Comparison of ENCODE assay signal across 24 cellular contexts in the genomic region with DNA sequence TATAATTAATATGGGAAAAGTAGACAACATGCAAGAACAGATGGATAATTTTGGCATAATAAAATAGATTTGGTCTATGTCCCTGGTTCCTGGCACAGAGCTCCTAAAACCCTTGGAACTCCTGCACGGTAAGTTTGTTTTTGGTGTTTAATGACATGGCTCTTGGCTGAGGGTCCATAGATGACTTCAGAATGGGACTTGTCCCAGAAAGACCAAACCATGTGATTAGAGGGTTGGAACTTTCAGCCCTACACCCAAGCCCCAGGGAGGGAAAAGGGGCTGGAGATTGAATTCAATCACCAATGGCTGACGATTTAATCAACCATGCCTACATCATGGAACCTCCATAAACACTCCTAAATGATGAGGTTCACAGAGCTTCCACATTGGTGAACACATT.
"Had no signal": no experiment of that assay in that cellular context is flagged by ENCODE, and none has a peak within 500 bp of the region (broad histone marks: within the 10 kb centered on the region; RNA-seq: fewer than 3 reads in every experiment).

No MANE protein-coding gene starts in this region.

- FAIRE-seq: astrocyte had no signal

- H3K4me1 ChIP-seq: Peyer's patch had no signal

- H3K36me3 ChIP-seq: Peyer's patch had no signal

- H3K27me3 ChIP-seq: Peyer's patch had no signal

- H3K4me3 ChIP-seq: Peyer's patch had no signal

- DNase-seq: activated CD4-positive, alpha-beta T cell treated with anti-CD3 and anti-CD28 coated beads, Interleukin-2, amount 10 ng/mL, durations not matched to agents 24 days and 14 days; activated CD4-positive, alpha-beta T cell treated with anti-CD3 and anti-CD28 coated beads, Interleukin-2, amount 50 U/mL, for 48 hours; activated CD4-positive, CD25-positive, alpha-beta regulatory T cell treated with anti-CD3 and anti-CD28 coated beads, Interleukin-2, amount 50 U/mL, for 72 hours; activated CD8-positive, alpha-beta memory T cell treated with anti-CD3 and anti-CD28 coated beads, Interleukin-2, amount 10 ng/mL, durations not matched to agents 7 days and 5 days; activated effector memory CD4-positive, alpha-beta T cell treated with anti-CD3 and anti-CD28 coated beads, Interleukin-2, amount 50 U/mL, for 16 hours; activated naive CD4-positive, alpha-beta T cell treated with Interleukin-2 at 50 U/mL for 16 hours; activated naive CD8-positive, alpha-beta T cell treated with anti-CD3 and anti-CD28 coated beads, Interleukin-2, amount 50 U/mL, for 24 hours; activated T-cell treated with anti-CD3 and anti-CD28 coated beads, Interleukin-2, amount 50 U/mL, for 24 hours; amniotic stem cell; KBM-7; NCI-H1048; NCI-H146; NCI-H187 treated with DMSO at 0.1 percent for 48 hours; NCI-H2081 treated with DMSO at 0.1 percent for 48 hours; NCI-H526; NCI-H82; Peyer's patch; SHP77 treated with DMSO at 0.1 percent for 48 hours; T-helper 17 cell; T-helper 9 cell had no signal

- H3K27ac ChIP-seq: Peyer's patch, RWPE1 had no signal

- ATAC-seq: activated naive CD4-positive, alpha-beta T cell treated with anti-CD3 and anti-CD28 coated beads, Interleukin-2, amount 50 U/mL, for 72 hours; activated naive CD8-positive, alpha-beta T cell treated with anti-CD3 and anti-CD28 coated beads, Interleukin-2, amount 50 U/mL, for 24 hours; T-helper 17 cell; WTC11 had no signal

- H3K9me3 ChIP-seq: Peyer's patch had no signal
